ENCODE assay signal across 8 cellular contexts in the genomic region with DNA sequence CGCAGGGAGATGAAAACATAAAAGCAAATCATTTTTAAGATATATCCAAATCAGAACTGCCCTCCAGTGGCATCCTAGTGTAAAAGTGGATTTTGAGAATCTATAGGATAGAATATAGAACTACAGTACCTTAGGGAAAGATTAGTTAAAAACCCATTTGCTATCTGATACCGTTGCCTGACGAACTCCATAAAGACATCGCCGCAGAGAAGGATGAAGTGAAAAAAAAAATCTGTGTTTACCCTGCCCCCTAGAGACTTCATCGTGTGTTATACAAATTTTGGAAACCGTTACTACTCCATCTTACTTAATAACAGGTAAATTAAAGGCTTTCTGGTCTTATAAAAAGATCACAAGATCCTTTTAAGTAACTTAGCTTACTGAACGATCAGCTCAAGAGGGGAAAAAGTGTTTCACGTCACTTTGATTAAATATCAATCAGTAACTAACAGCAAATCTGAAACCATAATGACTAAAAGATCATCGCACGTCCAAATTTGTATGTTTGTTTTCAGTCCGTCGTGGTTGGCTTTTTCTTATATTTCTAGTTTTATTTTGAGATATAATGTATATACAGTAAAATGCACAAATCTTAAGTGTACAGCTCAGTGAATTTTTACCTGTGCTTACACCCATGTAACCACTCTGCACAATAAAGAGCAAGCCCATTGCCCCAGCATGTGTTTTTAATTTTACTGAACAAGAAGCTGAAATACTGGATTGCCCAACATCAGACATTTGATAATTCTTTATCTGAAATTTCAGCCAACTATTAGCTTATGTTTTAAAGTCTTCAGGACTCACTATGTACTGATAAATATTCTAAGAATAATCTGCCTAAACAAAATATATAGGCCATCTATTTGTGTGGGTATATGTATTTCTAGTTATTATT. TPM values are rescaled to one million over a fixed set of nuclear protein-coding genes. Genes with fewer than 3 reads are reported as not detected.
DNase-seq lines count a peak whose midpoint lies in the region; ATAC-seq, FAIRE-seq and TF ChIP-seq lines count a peak whose summit lies in the region.

No MANE protein-coding gene starts in this region.

- H3K27me3 ChIP-seq in WERI-Rb-1 (ENCODE audit: insufficient read depth, low read depth, severe bottlenecking): no peaks in the 10 kb centered on the region
- H3K27me3 ChIP-seq in thyroid gland: no peaks in the 10 kb centered on the region

- DNase-seq in DMS 273 (lab: John Stamatoyannopoulos, UW; ENCODE audit: unreplicated experiment) (peak; percentile 77), LNCaP clone FGC (ENCODE audit: low read depth) (no peak), WERI-Rb-1 (no peak), thyroid gland (no peak), NCI-H526 treated with DMSO at 0.1 percent for 48 hours (lab: John Stamatoyannopoulos, UW) (no peak), activated T-cell treated with anti-CD3 and anti-CD28 coated beads for 4 hours (no peak)

- H3K27ac ChIP-seq in WERI-Rb-1: peak overlapping the region; percentile 42
- peak overlapping the region in 2 of 3 donors; percentile 7 to 28 for H3K27ac ChIP-seq in thyroid gland

- H3K4me3 ChIP-seq in LNCaP clone FGC (ENCODE audit: low read depth, low read length) (peak overlapping the region; percentile 88), WERI-Rb-1 (ENCODE audit: low read depth, low read length) (peak overlapping the region; percentile 92), thyroid gland (replicated peaks in 1 of 3) (peak overlapping the region in 2 of 3 donors; percentile 20 to 55)

- ATAC-seq in HG03135 (IDR thresholded peaks at IDR 0.05; ENCODE audit: unreplicated experiment): no peak

- no peak for TF ChIP-seq CTCF in LNCaP clone FGC (IDR thresholded peaks at IDR 0.05; ENCODE audit: control insufficient read depth, extremely low read depth, insufficient read depth)
- no peak for TF ChIP-seq CTCF in WERI-Rb-1 (IDR thresholded peaks at IDR 0.05; ENCODE audit: low read depth, low read length)
- no peak for TF ChIP-seq CTCF in thyroid gland (IDR thresholded peaks at IDR 0.05)

- 17 to 21% methylated on average over 13 of the region's 13 CpGs for whole genome bisulfite sequencing in thyroid gland, 2 donors

- intact Hi-C loops in thyroid gland (cut with DNase I): loop anchor here (5.0 to 10.0 kb wide), 2 partner anchors 79 to 112 kb away; a partner anchor contains a TSS

- H3K9me3 ChIP-seq in WERI-Rb-1 (ENCODE audit: severe bottlenecking): no peaks in the 10 kb centered on the region
- no peaks in the 10 kb centered on the region for H3K9me3 ChIP-seq in thyroid gland

- peaks cover 9 to 10% of the 10 kb centered on the region in 2 donors for H3K4me1 ChIP-seq in thyroid gland

- H3K36me3 ChIP-seq in WERI-Rb-1 (peaks cover 40% of the 10 kb centered on the region), thyroid gland (peaks cover 10 to 14% of the 10 kb centered on the region in 2 donors)

- peak; percentile 43 for FAIRE-seq in islet of Langerhans (lab: Jason Lieb, UNC)

- TF ChIP-seq POLR2A in thyroid gland (IDR thresholded peaks at IDR 0.05): no peak

RNA-seq across cellular contexts. Expression of a gene that starts 0.9 kb away (rescaled TPM):
- 10 to 100 TPM; 26.1 to 44.5 (median 34.3) TPM for total RNA-seq in thyroid gland

RNA-seq across cellular contexts. Expression of a gene that starts 41.1 kb away (rescaled TPM):
- total RNA-seq in thyroid gland: not detected

Comparison
In these comparisons a context has a peak if more than half of its experiments do, and no peak if none do; other contexts are left out.
1. H3K4me3 ChIP-seq: peak in every context shown above with its lines; median percentile 92 in WERI-Rb-1; 88 in LNCaP clone FGC; 38 in thyroid gland.